1 cellular context compared by ENCODE assay signal in genomic region chr2:175805442-175806114, GRCh38.
TF ChIP-seq lines count a peak whose summit lies in the region.

No MANE protein-coding gene starts in this region.

TF ChIP-seq in HEK293, 187 proteins besides CTCF, POLR2A, EP300 and RAD21 (continued from another document):
- TF ChIP-seq INSM2 (tag by site-specific recombination; IDR thresholded peaks at IDR 0.05) (peak; percentile 95), OVOL3 (tag by site-specific recombination; IDR thresholded peaks at IDR 0.05) (peak; percentile 94), SP2 (tag by site-specific recombination; IDR thresholded peaks at IDR 0.05) (peak; percentile 55), ZNF121 (tag by site-specific recombination; IDR thresholded peaks at IDR 0.05) (no peak), ZNF785 (tag by site-specific recombination; IDR thresholded peaks at IDR 0.05) (no peak), ZNF629 (tag by site-specific recombination; IDR thresholded peaks at IDR 0.05) (peak; percentile 98), SP3 (tag by site-specific recombination; IDR thresholded peaks at IDR 0.05) (peak; percentile 38; the same call in 1 of the 2 replicates), ZNF155 (tag by site-specific recombination; IDR thresholded peaks at IDR 0.05) (no peak), ZNF138 (tag by site-specific recombination; IDR thresholded peaks at IDR 0.05; ENCODE audit: borderline replicate concordance) (no peak), ZNF335 (tag by site-specific recombination; conservative IDR thresholded peaks at IDR 0.05) (peak; percentile 58), OSR2 (tag by site-specific recombination; IDR thresholded peaks at IDR 0.05) (peak; percentile 88), ZBTB17 (tag by site-specific recombination; IDR thresholded peaks at IDR 0.05) (peak; percentile 55), ZFP37 (tag by site-specific recombination; IDR thresholded peaks at IDR 0.05) (peak; percentile 73), ZSCAN18 (tag by site-specific recombination; IDR thresholded peaks at IDR 0.05) (no peak), ZBTB48 (tag by site-specific recombination; IDR thresholded peaks at IDR 0.05) (no peak), IKZF3 (tag by site-specific recombination; IDR thresholded peaks at IDR 0.05) (peak; percentile 63), ZNF692 (tag by site-specific recombination; IDR thresholded peaks at IDR 0.05) (peak; percentile 54; the same call in 1 of the 2 replicates), ZBTB21 (tag by site-specific recombination; IDR thresholded peaks at IDR 0.05) (peak; percentile 80), ZBTB1 (tag by site-specific recombination; IDR thresholded peaks at IDR 0.05) (peak; percentile 91; the same call in 1 of the 2 replicates), ZNF843 (tag by site-specific recombination; IDR thresholded peaks at IDR 0.05) (peak; percentile 98), ZNF654 (tag by site-specific recombination; IDR thresholded peaks at IDR 0.05; ENCODE audit: low read depth) (peak; percentile 35; the same call in 1 of the 2 replicates), PATZ1 (tag by site-specific recombination; IDR thresholded peaks at IDR 0.05) (peak; percentile 57), ZSCAN30 (tag by site-specific recombination; IDR thresholded peaks at IDR 0.05) (peak; percentile 40; the same call in 1 of the 2 replicates), TRIM28 (IDR thresholded peaks at IDR 0.05; ENCODE audit: borderline replicate concordance, low read length) (peak; percentile 86), PRDM1 (tag by site-specific recombination; IDR thresholded peaks at IDR 0.05) (no peak), ZNF391 (tag by site-specific recombination; IDR thresholded peaks at IDR 0.05; ENCODE audit: borderline replicate concordance, low read depth) (peak; percentile 95), YY2 (tag by site-specific recombination; IDR thresholded peaks at IDR 0.05) (0 out of 2 replicates have a peak, but pooled peaks have one; percentile 37), ZNF114 (tag by site-specific recombination; IDR thresholded peaks at IDR 0.05) (no peak), ZNF626 (tag by site-specific recombination; IDR thresholded peaks at IDR 0.05) (0 out of 2 replicates have a peak, but pooled peaks have one; percentile 50), ZXDB (tag by site-specific recombination; IDR thresholded peaks at IDR 0.05) (peak; percentile 90), HOXD13 (CRISPR knock-in tag; IDR thresholded peaks at IDR 0.05; ENCODE audit: borderline replicate concordance) (0 out of 2 replicates have a peak, but pooled peaks have one; percentile 49), ZNF580 (tag by site-specific recombination; IDR thresholded peaks at IDR 0.05) (peak; percentile 96), ZSCAN4 (tag by site-specific recombination; IDR thresholded peaks at IDR 0.05) (peak; percentile 36; the same call in 1 of the 2 replicates), GLIS2 (tag by site-specific recombination; IDR thresholded peaks at IDR 0.05) (peak; percentile 36; the same call in 1 of the 2 replicates), ZNF366 (tag by site-specific recombination; conservative IDR thresholded peaks at IDR 0.05) (peak; percentile 99), ZNF747 (tag by site-specific recombination; IDR thresholded peaks at IDR 0.05) (no peak), GLIS1 (tag by site-specific recombination; IDR thresholded peaks at IDR 0.05) (peak; percentile 38; the same call in 1 of the 2 replicates), GLI2 (tag by site-specific recombination; IDR thresholded peaks at IDR 0.05; ENCODE audit: borderline replicate concordance, low read depth) (peak; percentile 93), ZBTB8A (tag by site-specific recombination; IDR thresholded peaks at IDR 0.05) (no peak), ZNF561 (tag by site-specific recombination; IDR thresholded peaks at IDR 0.05; ENCODE audit: borderline replicate concordance) (peak; percentile 49; the same call in 1 of the 2 replicates), SETDB1 (IDR thresholded peaks at IDR 0.05; ENCODE audit: insufficient read length, low read length) (peak; percentile 67), ZNF18 (tag by site-specific recombination; IDR thresholded peaks at IDR 0.05) (peak; percentile 61; the same call in 1 of the 2 replicates), KLF9 (tag by site-specific recombination; IDR thresholded peaks at IDR 0.05; ENCODE audit: low read depth) (peak; percentile 41; the same call in 1 of the 2 replicates), ZNF221 (tag by site-specific recombination; IDR thresholded peaks at IDR 0.05; ENCODE audit: borderline replicate concordance) (0 out of 2 replicates have a peak, but pooled peaks have one; percentile 42), SP7 (tag by site-specific recombination; IDR thresholded peaks at IDR 0.05) (peak; percentile 98), ZNF239 (tag by site-specific recombination; IDR thresholded peaks at IDR 0.05) (peak; percentile 99), ZNF133 (tag by site-specific recombination; IDR thresholded peaks at IDR 0.05) (no peak), ZNF146 (tag by site-specific recombination; IDR thresholded peaks at IDR 0.05) (0 out of 2 replicates have a peak, but pooled peaks have one; percentile 39), PRDM6 (tag by site-specific recombination; IDR thresholded peaks at IDR 0.05) (peak; percentile 90), KLF8 (tag by site-specific recombination; IDR thresholded peaks at IDR 0.05) (peak; percentile 92), SCRT2 (tag by site-specific recombination; IDR thresholded peaks at IDR 0.05) (peak; percentile 63), ZNF501 (tag by site-specific recombination; IDR thresholded peaks at IDR 0.05) (no peak), ZNF416 (tag by site-specific recombination; IDR thresholded peaks at IDR 0.05) (no peak), ZNF664 (tag by site-specific recombination; IDR thresholded peaks at IDR 0.05) (peak; percentile 94), ZNF677 (tag by site-specific recombination; IDR thresholded peaks at IDR 0.05) (no peak), ZEB2 (tag by site-specific recombination; IDR thresholded peaks at IDR 0.05) (peak; percentile 98), ZNF639 (tag by site-specific recombination; IDR thresholded peaks at IDR 0.05) (peak; percentile 97)
